ENCODE assay signal across 23 cellular contexts in genomic region chr10:60508037-60508436, GRCh38.
"Had no signal": no experiment of that assay in that cellular context is flagged by ENCODE, and none has a peak within 500 bp of the region (broad histone marks: within the 10 kb centered on the region; RNA-seq: fewer than 3 reads in every experiment).

No MANE protein-coding gene starts in this region.

- DNase-seq: activated CD4-positive, alpha-beta T cell treated with anti-CD3 and anti-CD28 coated beads, Interleukin-2, amount 10 ng/mL, durations not matched to agents 24 days and 14 days; activated CD4-positive, CD25-positive, alpha-beta regulatory T cell; activated CD8-positive, alpha-beta T cell treated with anti-CD3 and anti-CD28 coated beads, Interleukin-2, amount 10 ng/mL, durations not matched to agents 7 days and 5 days; activated naive CD4-positive, alpha-beta T cell treated with anti-CD3 and anti-CD28 coated beads, Interleukin-2, amount 10 ng/mL, durations not matched to agents 7 days and 5 days; activated naive CD8-positive, alpha-beta T cell treated with anti-CD3 and anti-CD28 coated beads, Interleukin-2, amount 50 U/mL, for 24 hours; activated T-cell treated with anti-CD3 and anti-CD28 coated beads, Interleukin-2, amount 50 U/mL, for 24 hours; aorta; brain microvascular endothelial cell; effector CD8-positive, alpha-beta T cell; esophagus squamous epithelium; foreskin fibroblast; glutamatergic neuron; kidney; mesendoderm; natural killer cell; ovary; spleen; stimulated activated CD8-positive, alpha-beta memory T cell treated with anti-CD3 and anti-CD28 coated beads, Interleukin-4, amount 100 ng/mL, for 48 hours; stimulated activated naive CD4-positive, alpha-beta T cell; T-helper 1 cell; T-helper 9 cell; upper lobe of left lung had no signal

- H3K4me1 ChIP-seq: esophagus squamous epithelium, upper lobe of left lung had no signal

- H3K36me3 ChIP-seq: brain microvascular endothelial cell, esophagus squamous epithelium, ovary, spleen, upper lobe of left lung had no signal

- H3K9me3 ChIP-seq: esophagus squamous epithelium, ovary, spleen, upper lobe of left lung had no signal

- H3K27me3 ChIP-seq: brain microvascular endothelial cell, esophagus squamous epithelium, ovary, spleen, upper lobe of left lung had no signal

- H3K4me3 ChIP-seq: esophagus squamous epithelium, ovary, spleen, upper lobe of left lung had no signal

- ATAC-seq: activated CD8-positive, alpha-beta T cell treated with anti-CD3 and anti-CD28 coated beads, Interleukin-2, amount 10 ng/mL, durations not matched to agents 7 days and 5 days; activated naive CD8-positive, alpha-beta T cell treated with anti-CD3 and anti-CD28 coated beads, Interleukin-2, amount 50 U/mL, for 24 hours; natural killer cell; SK-N-SH treated with all-trans-retinoic acid at 6 μM for 48 hours had no signal

- H3K27ac ChIP-seq: brain microvascular endothelial cell, esophagus squamous epithelium, ovary, spleen, upper lobe of left lung had no signal
